ENCODE assay signal across 1 cellular context in the genomic region with DNA sequence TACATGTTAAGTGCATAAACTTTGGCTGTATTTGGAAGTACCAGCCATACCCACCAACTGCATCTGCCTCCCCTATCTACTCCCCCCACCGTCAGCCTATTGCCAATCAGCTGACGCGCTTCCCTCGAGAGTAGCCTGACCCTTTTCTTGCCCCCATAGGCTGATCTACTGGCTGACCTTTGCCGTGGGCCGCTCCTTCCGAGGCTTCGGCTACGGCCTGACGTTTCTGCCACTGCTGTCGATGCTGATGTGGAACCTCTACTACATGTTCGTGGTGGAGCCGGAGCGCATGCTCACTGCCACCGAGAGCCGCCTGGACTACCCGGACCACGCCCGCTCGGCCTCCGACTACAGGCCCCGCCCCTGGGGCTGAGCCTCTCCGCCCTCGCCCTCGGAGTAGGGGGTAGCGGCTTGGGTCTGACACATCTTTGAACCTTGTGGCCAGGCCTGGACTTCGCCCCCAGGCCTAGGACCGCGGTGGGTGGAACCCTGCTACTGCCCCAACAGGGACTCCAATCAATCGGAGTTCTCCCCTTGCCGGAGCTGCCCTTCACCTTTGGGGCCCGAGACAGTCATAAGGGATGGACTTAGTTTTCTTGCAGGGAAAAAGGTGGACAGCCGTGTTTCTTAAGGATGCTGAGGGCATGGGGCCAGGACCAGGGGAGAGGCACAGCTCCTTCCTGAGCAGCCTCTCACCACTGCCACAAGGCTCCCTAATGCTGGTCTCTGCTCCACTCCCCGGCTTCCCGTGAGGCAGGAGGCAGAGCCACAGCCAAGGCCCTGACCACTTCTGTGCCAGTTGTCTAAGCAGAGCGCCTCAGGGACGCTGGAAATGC.
A peak's percentile ranks its signal among the peaks of the same experiment; 100 is the strongest.
TF ChIP-seq lines count a peak whose summit lies in the region.

No MANE protein-coding gene starts in this region.

TF ChIP-seq in HepG2, 621 proteins besides CTCF, POLR2A, EP300 and RAD21 (continues in another document):
- TF ChIP-seq ZNF180 (CRISPR knock-in tag; IDR thresholded peaks at IDR 0.05; ENCODE audit: borderline replicate concordance, low read depth), result no peak
- TF ChIP-seq, protein P1, sequence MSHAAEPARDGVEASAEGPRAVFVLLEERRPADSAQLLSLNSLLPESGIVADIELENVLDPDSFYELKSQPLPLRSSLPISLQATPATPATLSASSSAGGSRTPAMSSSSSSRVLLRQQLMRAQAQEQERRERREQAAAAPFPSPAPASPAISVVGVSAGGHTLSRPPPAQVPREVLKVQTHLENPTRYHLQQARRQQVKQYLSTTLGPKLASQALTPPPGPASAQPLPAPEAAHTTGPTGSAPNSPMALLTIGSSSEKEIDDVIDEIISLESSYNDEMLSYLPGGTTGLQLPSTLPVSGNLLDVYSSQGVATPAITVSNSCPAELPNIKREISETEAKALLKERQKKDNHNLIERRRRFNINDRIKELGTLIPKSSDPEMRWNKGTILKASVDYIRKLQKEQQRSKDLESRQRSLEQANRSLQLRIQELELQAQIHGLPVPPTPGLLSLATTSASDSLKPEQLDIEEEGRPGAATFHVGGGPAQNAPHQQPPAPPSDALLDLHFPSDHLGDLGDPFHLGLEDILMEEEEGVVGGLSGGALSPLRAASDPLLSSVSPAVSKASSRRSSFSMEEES (CRISPR knock-in tag; IDR thresholded peaks at IDR 0.05), result peak; percentile 62; the same call in 1 of the 2 replicates
- peak; percentile 68; the same call in 1 of the 2 replicates for TF ChIP-seq TGIF2 (CRISPR knock-in tag; IDR thresholded peaks at IDR 0.05)
- TF ChIP-seq, protein P2, sequence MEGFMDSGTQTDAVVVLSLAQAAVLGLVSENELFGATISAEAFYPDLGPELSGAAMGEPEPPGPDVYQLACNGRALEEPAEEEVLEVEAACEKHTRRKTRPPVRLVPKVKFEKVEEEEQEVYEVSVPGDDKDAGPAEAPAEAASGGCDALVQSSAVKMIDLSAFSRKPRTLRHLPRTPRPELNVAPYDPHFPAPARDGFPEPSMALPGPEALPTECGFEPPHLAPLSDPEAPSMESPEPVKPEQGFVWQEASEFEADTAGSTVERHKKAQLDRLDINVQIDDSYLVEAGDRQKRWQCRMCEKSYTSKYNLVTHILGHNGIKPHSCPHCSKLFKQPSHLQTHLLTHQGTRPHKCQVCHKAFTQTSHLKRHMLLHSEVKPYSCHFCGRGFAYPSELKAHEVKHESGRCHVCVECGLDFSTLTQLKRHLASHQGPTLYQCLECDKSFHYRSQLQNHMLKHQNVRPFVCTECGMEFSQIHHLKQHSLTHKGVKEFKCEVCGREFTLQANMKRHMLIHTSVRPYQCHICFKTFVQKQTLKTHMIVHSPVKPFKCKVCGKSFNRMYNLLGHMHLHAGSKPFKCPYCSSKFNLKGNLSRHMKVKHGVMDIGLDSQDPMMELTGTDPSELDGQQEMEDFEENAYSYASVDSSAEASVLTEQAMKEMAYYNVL (CRISPR knock-in tag; IDR thresholded peaks at IDR 0.05; ENCODE audit: borderline replicate concordance), result 0 out of 2 replicates have a peak, but pooled peaks have one; percentile 49
- TF ChIP-seq FLYWCH1 (CRISPR knock-in tag; IDR thresholded peaks at IDR 0.05), result no peak
- TF ChIP-seq NR2F1 (CRISPR knock-in tag; IDR thresholded peaks at IDR 0.05), result peak in 1 of 2 experiments; percentile 61; a peak in 3 of 4 replicates
- TF ChIP-seq NFYC (CRISPR knock-in tag; IDR thresholded peaks at IDR 0.05), result 0 out of 2 replicates have a peak, but pooled peaks have one; percentile 12
- no peak for TF ChIP-seq ZNF816 (CRISPR knock-in tag; IDR thresholded peaks at IDR 0.05; ENCODE audit: borderline replicate concordance)
- TF ChIP-seq, protein P3, sequence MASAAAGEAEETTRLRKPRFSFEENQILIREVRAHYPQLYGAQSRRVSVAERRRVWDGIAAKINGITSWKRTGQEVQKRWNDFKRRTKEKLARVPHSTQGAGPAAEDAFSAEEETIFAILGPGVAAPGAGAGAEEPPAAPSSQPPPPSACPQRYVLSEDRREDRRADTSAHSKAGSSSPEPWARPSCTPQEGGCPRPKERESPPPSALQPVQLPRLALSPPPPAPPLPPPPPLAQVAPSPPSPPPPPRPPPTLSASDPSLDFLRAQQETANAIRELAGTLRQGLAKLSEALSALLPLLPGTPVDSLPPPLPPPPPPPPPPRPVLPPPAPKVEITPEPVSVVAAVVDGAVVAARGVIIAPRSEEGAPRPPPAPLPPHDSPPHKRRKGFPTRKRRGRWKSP (CRISPR knock-in tag; IDR thresholded peaks at IDR 0.05), result peak; percentile 41; the same call in 1 of the 2 replicates
- TF ChIP-seq NAIF1 (CRISPR knock-in tag; IDR thresholded peaks at IDR 0.05; ENCODE audit: borderline replicate concordance), result no peak
- TF ChIP-seq ZNF563 (CRISPR knock-in tag; IDR thresholded peaks at IDR 0.05), result no peak
- TF ChIP-seq TP53 (CRISPR knock-in tag; conservative IDR thresholded peaks at IDR 0.05), result no peak
- 0 out of 2 replicates have a peak, but pooled peaks have one; percentile 63 for TF ChIP-seq ZNF337 (CRISPR knock-in tag; IDR thresholded peaks at IDR 0.05; ENCODE audit: borderline replicate concordance, low read depth)
- peak; percentile 92 for TF ChIP-seq POLR2AphosphoS5 (IDR thresholded peaks at IDR 0.05; ENCODE audit: low read depth, low read length)
- no peak for TF ChIP-seq ZNF17 (CRISPR knock-in tag; IDR thresholded peaks at IDR 0.05)
- no peak for TF ChIP-seq MAZ (IDR thresholded peaks at IDR 0.05; ENCODE audit: borderline replicate concordance, low read depth, low read length)
- TF ChIP-seq MAZ (CRISPR knock-in tag; IDR thresholded peaks at IDR 0.05; ENCODE audit: low read depth), result no peak
- TF ChIP-seq, protein P4, sequence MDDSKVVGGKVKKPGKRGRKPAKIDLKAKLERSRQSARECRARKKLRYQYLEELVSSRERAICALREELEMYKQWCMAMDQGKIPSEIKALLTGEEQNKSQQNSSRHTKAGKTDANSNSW (CRISPR knock-in tag; IDR thresholded peaks at IDR 0.05; ENCODE audit: borderline replicate concordance), result no peak
- TF ChIP-seq, protein P5, sequence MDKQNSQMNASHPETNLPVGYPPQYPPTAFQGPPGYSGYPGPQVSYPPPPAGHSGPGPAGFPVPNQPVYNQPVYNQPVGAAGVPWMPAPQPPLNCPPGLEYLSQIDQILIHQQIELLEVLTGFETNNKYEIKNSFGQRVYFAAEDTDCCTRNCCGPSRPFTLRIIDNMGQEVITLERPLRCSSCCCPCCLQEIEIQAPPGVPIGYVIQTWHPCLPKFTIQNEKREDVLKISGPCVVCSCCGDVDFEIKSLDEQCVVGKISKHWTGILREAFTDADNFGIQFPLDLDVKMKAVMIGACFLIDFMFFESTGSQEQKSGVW (CRISPR knock-in tag; IDR thresholded peaks at IDR 0.05; ENCODE audit: borderline replicate concordance), result no peak
- peak; percentile 54; the same call in 1 of the 2 replicates for TF ChIP-seq SOX5 (CRISPR knock-in tag; IDR thresholded peaks at IDR 0.05; ENCODE audit: borderline replicate concordance)
- TF ChIP-seq, protein P6, sequence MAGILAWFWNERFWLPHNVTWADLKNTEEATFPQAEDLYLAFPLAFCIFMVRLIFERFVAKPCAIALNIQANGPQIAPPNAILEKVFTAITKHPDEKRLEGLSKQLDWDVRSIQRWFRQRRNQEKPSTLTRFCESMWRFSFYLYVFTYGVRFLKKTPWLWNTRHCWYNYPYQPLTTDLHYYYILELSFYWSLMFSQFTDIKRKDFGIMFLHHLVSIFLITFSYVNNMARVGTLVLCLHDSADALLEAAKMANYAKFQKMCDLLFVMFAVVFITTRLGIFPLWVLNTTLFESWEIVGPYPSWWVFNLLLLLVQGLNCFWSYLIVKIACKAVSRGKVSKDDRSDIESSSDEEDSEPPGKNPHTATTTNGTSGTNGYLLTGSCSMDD (CRISPR knock-in tag; IDR thresholded peaks at IDR 0.05), result no peak
- no peak for TF ChIP-seq EHMT2 (IDR thresholded peaks at IDR 0.05; ENCODE audit: borderline replicate concordance, low read depth, low read length)
- TF ChIP-seq KDM5A (IDR thresholded peaks at IDR 0.05; ENCODE audit: borderline replicate concordance, low read length), result peak; percentile 46; the same call in 1 of the 2 replicates
- TF ChIP-seq ZNF367 (CRISPR knock-in tag; IDR thresholded peaks at IDR 0.05; ENCODE audit: borderline replicate concordance), result no peak
- no peak; the same call in 1 of the 2 replicates for TF ChIP-seq REL (CRISPR knock-in tag; conservative IDR thresholded peaks at IDR 0.05)
- TF ChIP-seq, protein P7, sequence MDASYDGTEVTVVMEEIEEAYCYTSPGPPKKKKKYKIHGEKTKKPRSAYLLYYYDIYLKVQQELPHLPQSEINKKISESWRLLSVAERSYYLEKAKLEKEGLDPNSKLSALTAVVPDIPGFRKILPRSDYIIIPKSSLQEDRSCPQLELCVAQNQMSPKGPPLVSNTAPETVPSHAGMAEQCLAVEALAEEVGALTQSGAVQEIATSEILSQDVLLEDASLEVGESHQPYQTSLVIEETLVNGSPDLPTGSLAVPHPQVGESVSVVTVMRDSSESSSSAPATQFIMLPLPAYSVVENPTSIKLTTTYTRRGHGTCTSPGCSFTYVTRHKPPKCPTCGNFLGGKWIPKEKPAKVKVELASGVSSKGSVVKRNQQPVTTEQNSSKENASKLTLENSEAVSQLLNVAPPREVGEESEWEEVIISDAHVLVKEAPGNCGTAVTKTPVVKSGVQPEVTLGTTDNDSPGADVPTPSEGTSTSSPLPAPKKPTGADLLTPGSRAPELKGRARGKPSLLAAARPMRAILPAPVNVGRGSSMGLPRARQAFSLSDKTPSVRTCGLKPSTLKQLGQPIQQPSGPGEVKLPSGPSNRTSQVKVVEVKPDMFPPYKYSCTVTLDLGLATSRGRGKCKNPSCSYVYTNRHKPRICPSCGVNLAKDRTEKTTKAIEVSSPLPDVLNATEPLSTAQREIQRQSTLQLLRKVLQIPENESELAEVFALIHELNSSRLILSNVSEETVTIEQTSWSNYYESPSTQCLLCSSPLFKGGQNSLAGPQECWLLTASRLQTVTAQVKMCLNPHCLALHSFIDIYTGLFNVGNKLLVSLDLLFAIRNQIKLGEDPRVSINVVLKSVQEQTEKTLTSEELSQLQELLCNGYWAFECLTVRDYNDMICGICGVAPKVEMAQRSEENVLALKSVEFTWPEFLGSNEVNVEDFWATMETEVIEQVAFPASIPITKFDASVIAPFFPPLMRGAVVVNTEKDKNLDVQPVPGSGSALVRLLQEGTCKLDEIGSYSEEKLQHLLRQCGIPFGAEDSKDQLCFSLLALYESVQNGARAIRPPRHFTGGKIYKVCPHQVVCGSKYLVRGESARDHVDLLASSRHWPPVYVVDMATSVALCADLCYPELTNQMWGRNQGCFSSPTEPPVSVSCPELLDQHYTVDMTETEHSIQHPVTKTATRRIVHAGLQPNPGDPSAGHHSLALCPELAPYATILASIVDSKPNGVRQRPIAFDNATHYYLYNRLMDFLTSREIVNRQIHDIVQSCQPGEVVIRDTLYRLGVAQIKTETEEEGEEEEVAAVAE (CRISPR knock-in tag; IDR thresholded peaks at IDR 0.05; ENCODE audit: borderline replicate concordance), result peak; percentile 59; the same call in 1 of the 2 replicates
- 0 out of 2 replicates have a peak, but pooled peaks have one; percentile 49 for TF ChIP-seq SSRP1 (CRISPR knock-in tag; IDR thresholded peaks at IDR 0.05)
- TF ChIP-seq ZNF672 (CRISPR knock-in tag; IDR thresholded peaks at IDR 0.05), result no peak
- TF ChIP-seq ZBTB3 (CRISPR knock-in tag; IDR thresholded peaks at IDR 0.05; ENCODE audit: borderline replicate concordance, low read depth), result no peak
- TF ChIP-seq, protein P8, sequence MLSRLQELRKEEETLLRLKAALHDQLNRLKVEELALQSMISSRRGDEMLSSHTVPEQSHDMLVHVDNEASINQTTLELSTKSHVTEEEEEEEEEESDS (CRISPR knock-in tag; IDR thresholded peaks at IDR 0.05; ENCODE audit: borderline replicate concordance), result no peak
- TF ChIP-seq, protein P9, sequence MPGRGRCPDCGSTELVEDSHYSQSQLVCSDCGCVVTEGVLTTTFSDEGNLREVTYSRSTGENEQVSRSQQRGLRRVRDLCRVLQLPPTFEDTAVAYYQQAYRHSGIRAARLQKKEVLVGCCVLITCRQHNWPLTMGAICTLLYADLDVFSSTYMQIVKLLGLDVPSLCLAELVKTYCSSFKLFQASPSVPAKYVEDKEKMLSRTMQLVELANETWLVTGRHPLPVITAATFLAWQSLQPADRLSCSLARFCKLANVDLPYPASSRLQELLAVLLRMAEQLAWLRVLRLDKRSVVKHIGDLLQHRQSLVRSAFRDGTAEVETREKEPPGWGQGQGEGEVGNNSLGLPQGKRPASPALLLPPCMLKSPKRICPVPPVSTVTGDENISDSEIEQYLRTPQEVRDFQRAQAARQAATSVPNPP (CRISPR knock-in tag; IDR thresholded peaks at IDR 0.05), result no peak; the same call in 1 of the 2 replicates
- no peak for TF ChIP-seq ZFP90 (CRISPR knock-in tag; IDR thresholded peaks at IDR 0.05; ENCODE audit: borderline replicate concordance)
- no peak for TF ChIP-seq FOXM1 (CRISPR knock-in tag; IDR thresholded peaks at IDR 0.05)
- TF ChIP-seq, protein P10, sequence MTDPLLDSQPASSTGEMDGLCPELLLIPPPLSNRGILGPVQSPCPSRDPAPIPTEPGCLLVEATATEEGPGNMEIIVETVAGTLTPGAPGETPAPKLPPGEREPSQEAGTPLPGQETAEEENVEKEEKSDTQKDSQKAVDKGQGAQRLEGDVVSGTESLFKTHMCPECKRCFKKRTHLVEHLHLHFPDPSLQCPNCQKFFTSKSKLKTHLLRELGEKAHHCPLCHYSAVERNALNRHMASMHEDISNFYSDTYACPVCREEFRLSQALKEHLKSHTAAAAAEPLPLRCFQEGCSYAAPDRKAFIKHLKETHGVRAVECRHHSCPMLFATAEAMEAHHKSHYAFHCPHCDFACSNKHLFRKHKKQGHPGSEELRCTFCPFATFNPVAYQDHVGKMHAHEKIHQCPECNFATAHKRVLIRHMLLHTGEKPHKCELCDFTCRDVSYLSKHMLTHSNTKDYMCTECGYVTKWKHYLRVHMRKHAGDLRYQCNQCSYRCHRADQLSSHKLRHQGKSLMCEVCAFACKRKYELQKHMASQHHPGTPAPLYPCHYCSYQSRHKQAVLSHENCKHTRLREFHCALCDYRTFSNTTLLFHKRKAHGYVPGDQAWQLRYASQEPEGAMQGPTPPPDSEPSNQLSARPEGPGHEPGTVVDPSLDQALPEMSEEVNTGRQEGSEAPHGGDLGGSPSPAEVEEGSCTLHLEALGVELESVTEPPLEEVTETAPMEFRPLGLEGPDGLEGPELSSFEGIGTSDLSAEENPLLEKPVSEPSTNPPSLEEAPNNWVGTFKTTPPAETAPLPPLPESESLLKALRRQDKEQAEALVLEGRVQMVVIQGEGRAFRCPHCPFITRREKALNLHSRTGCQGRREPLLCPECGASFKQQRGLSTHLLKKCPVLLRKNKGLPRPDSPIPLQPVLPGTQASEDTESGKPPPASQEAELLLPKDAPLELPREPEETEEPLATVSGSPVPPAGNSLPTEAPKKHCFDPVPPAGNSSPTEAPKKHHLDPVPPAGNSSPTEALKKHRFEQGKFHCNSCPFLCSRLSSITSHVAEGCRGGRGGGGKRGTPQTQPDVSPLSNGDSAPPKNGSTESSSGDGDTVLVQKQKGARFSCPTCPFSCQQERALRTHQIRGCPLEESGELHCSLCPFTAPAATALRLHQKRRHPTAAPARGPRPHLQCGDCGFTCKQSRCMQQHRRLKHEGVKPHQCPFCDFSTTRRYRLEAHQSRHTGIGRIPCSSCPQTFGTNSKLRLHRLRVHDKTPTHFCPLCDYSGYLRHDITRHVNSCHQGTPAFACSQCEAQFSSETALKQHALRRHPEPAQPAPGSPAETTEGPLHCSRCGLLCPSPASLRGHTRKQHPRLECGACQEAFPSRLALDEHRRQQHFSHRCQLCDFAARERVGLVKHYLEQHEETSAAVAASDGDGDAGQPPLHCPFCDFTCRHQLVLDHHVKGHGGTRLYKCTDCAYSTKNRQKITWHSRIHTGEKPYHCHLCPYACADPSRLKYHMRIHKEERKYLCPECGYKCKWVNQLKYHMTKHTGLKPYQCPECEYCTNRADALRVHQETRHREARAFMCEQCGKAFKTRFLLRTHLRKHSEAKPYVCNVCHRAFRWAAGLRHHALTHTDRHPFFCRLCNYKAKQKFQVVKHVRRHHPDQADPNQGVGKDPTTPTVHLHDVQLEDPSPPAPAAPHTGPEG (CRISPR knock-in tag; IDR thresholded peaks at IDR 0.05), result no peak
- TF ChIP-seq ZNF333 (CRISPR knock-in tag; IDR thresholded peaks at IDR 0.05; ENCODE audit: borderline replicate concordance), result no peak
- peak; percentile 67 for TF ChIP-seq SRSF1 (optimal IDR thresholded peaks at IDR 0.05; ENCODE audit: low read depth, low read length)
- no peak for TF ChIP-seq ZEB1 (IDR thresholded peaks at IDR 0.05; ENCODE audit: insufficient replicate concordance, low read depth)
